10 cellular contexts compared by ENCODE assay signal in genomic region chr2:71716697-71717624, GRCh38.
DNase-seq lines count a peak whose midpoint lies in the region; ATAC-seq and TF ChIP-seq lines count a peak whose summit lies in the region.
"Had no signal": no experiment of that assay in that cellular context is flagged by ENCODE, and none has a peak within 500 bp of the region (broad histone marks: within the 10 kb centered on the region; RNA-seq: fewer than 3 reads in every experiment).

No MANE protein-coding gene starts in this region.

- H3K27me3 ChIP-seq in SJCRH30 (no peaks in the 10 kb centered on the region), osteoblast (ENCODE audit: insufficient read depth, low read length) (peaks cover 11% of the 10 kb centered on the region)

- H3K4me3 ChIP-seq in SJCRH30 (no peak overlapping the region; the same call in 1 of the 2 replicates), osteoblast (ENCODE audit: insufficient read depth, low read length) (peak overlapping the region; percentile 33)

- H3K27ac ChIP-seq in SJCRH30 (peak overlapping the region; percentile 48), osteoblast (ENCODE audit: low read depth, low read length) (no peak overlapping the region)
- H3K27ac ChIP-seq: VCaP had no signal

- no peaks in the 10 kb centered on the region for H4K20me1 ChIP-seq in osteoblast (ENCODE audit: insufficient read depth, low read length)

- peak overlapping the region; percentile 40 for H3K4me2 ChIP-seq in osteoblast (ENCODE audit: insufficient read depth, low read length)

- H3K4me1 ChIP-seq in SJCRH30 (peaks cover 44% of the 10 kb centered on the region), osteoblast (ENCODE audit: insufficient read depth, low read length) (peaks cover 51% of the 10 kb centered on the region)

- ATAC-seq in GM21526 (IDR thresholded peaks at IDR 0.05; ENCODE audit: low FRiP score, unreplicated experiment): no peak

- H3K9me3 ChIP-seq in SJCRH30 (replicated peaks): no peaks in the 10 kb centered on the region
- no peaks in the 10 kb centered on the region for H3K9me3 ChIP-seq in osteoblast (ENCODE audit: low read depth, low read length)

- TF ChIP-seq CTCF in AG09319 (IDR thresholded peaks at IDR 0.05; ENCODE audit: low read depth, low read length) (no peak), osteoblast (IDR thresholded peaks at IDR 0.05; ENCODE audit: extremely low read depth, low read depth, low read length) (no peak)

- no peaks in the 10 kb centered on the region for H3K36me3 ChIP-seq in SJCRH30
- no peaks in the 10 kb centered on the region for H3K36me3 ChIP-seq in osteoblast (ENCODE audit: insufficient read depth, low read length)

- H2AFZ ChIP-seq in osteoblast (ENCODE audit: low read length): no peak overlapping the region

- DNase-seq in AG09319 (ENCODE audit: extremely low read depth, low read depth): peak; percentile 36
- DNase-seq in SJCRH30: peak; percentile 93 to 94
- DNase-seq in fibroblast of peridontal ligament (ENCODE audit: extremely low read depth): peak; percentile 81
- peak; percentile 96 for DNase-seq in osteoblast (ENCODE audit: insufficient read length, low spot score, missing footprints)
- no peak for DNase-seq in NCI-H2171 (lab: John Stamatoyannopoulos, UW)
- no peak for DNase-seq in NCI-H2196 treated with DMSO at 0.1 percent for 48 hours (lab: John Stamatoyannopoulos, UW; ENCODE audit: unreplicated experiment)
- DNase-seq in activated T-cell treated with anti-CD3 and anti-CD28 coated beads for 4 hours: no peak
- DNase-seq: kidney glomerular epithelial cell had no signal

- no peaks in the 10 kb centered on the region for H3K79me2 ChIP-seq in osteoblast (ENCODE audit: insufficient read depth, low read length)

Comparison
In these comparisons a context has a peak if more than half of its experiments do, and no peak if none do; other contexts are left out.
1. DNase-seq: peak in AG09319 (single experiment), SJCRH30 (2 of 2), fibroblast of peridontal ligament (single experiment) and osteoblast (single experiment); none in NCI-H2171 (single experiment), NCI-H2196 treated with DMSO at 0.1 percent for 48 hours (single experiment) and activated T-cell treated with anti-CD3 and anti-CD28 coated beads for 4 hours (single experiment).